23 cellular contexts compared by ENCODE assay signal in genomic region chr2:20560891-20561702, GRCh38.
A peak's percentile ranks its signal among the peaks of the same experiment; 100 is the strongest.
DNase-seq lines count a peak whose midpoint lies in the region; ATAC-seq, FAIRE-seq and TF ChIP-seq lines count a peak whose summit lies in the region.
"Had no signal": no experiment of that assay in that cellular context is flagged by ENCODE, and none has a peak within 500 bp of the region (broad histone marks: within the 10 kb centered on the region; RNA-seq: fewer than 3 reads in every experiment).

No MANE protein-coding gene starts in this region.

- ATAC-seq in stimulated activated naive B cell treated with anti-CD40 and anti-IgM and Interleukin-4, amounts not matched to agents 10 μg/mL and 1 μg/mL and 100 μg/mL, for 72 hours (replicated peaks), result no peak
- ATAC-seq: activated T-helper 17 cell treated with anti-CD3 and anti-CD28 coated beads, Interleukin-2, amount 50 U/mL, for 72 hours; left lung; mucosa of descending colon; Panc1 had no signal

- H3K9me3 ChIP-seq in GM23248 (ENCODE audit: low read depth) (no peaks in the 10 kb centered on the region), H1 (ENCODE audit: insufficient read depth in 2 of 2, low read depth in 1 of 2, low read length in 1 of 2) (no peaks in the 10 kb centered on the region), neuronal stem cell (replicated peaks in 1 of 2; ENCODE audit: control insufficient read depth in 2 of 2, insufficient read depth in 1 of 2, low read depth in 1 of 2, low read length in 2 of 2) (peaks cover 0 to 2% of the 10 kb centered on the region in 2 donors)
- H3K9me3 ChIP-seq: HAP-1, left lung, mucosa of descending colon, sigmoid colon had no signal

- H3K4me2 ChIP-seq in GM23248 (ENCODE audit: unreplicated experiment) (peak overlapping the region; percentile 13), H1 (ENCODE audit: insufficient read depth in 1 of 2, low read depth in 2 of 2, low read length in 2 of 2) (peak overlapping the region; percentile 23 to 49; a peak in 2 of 4 replicates), neuronal stem cell (ENCODE audit: insufficient read depth, low read length, poor library complexity, severe bottlenecking) (no peak overlapping the region)

- peaks cover 4% of the 10 kb centered on the region; the same call in 1 of the 2 replicates for H3K23me2 ChIP-seq in H1 (ENCODE audit: low read depth, low read length)

- H2BK12ac ChIP-seq in H1 (ENCODE audit: low read depth, low read length) (peak overlapping the region; percentile 89; the same call in 1 of the 2 replicates), neuronal stem cell (ENCODE audit: low read length) (no peak overlapping the region)

- no peaks in the 10 kb centered on the region for H3F3A ChIP-seq in GM23248 (ENCODE audit: insufficient read depth)

- FAIRE-seq in H1 (lab: Jason Lieb, UNC), result no peak
- FAIRE-seq: colon, D721Med had no signal

- 52 to 54% methylated on average over 6 of the region's 6 CpGs for WGBS in GM23248 (ENCODE audit: low coverage in 1 of 2, low lambda C conversion rate in 2 of 2, missing lambda C conversion rate in 2 of 2), 2 experiments
- WGBS in H1 (ENCODE audit: extremely low coverage in 1 of 2, insufficient coverage in 1 of 2, insufficient read length in 1 of 2, insufficient replicate concordance in 2 of 2, low coverage in 1 of 2, low lambda C conversion rate in 2 of 2, missing lambda C conversion rate in 1 of 2), 2 experiments, result 84% methylated on average over 5 of the region's 6 CpGs; no CpG with 5 or more reads in 1 of the 2 experiments
- no CpG with 5 or more reads among the region's 6 CpGs for WGBS in neuronal stem cell (ENCODE audit: extremely low coverage in 2 of 2, insufficient read length in 2 of 2, insufficient replicate concordance in 1 of 2), 2 donors

- DNase-seq in GM23248, result no peak
- peak; percentile 71 for DNase-seq in RWPE1 (ENCODE audit: low spot score)
- DNase-seq in H1 (ENCODE audit: low read depth in 1 of 2, low spot score in 2 of 2), result no peak
- DNase-seq in neuronal stem cell (ENCODE audit: low spot score), result no peak
- DNase-seq in NCI-H524 (lab: John Stamatoyannopoulos, UW), result no peak
- DNase-seq in stimulated activated naive B cell treated with anti-CD40 and anti-IgM and Interleukin-4, amounts not matched to agents 10 μg/mL and 1 μg/mL and 100 μg/mL, for 72 hours, result no peak
- DNase-seq in DMS79 (lab: John Stamatoyannopoulos, UW), result no peak
- no peak for DNase-seq in middle frontal gyrus (ENCODE audit: extremely low spot score, low spot score)
- DNase-seq: activated CD4-positive, alpha-beta T cell treated with anti-CD3 and anti-CD28 coated beads, Interleukin-2, amount 10 ng/mL, durations not matched to agents 24 days and 14 days; activated naive CD8-positive, alpha-beta T cell treated with anti-CD3 and anti-CD28 coated beads for 36 hours; mucosa of descending colon; NCI-H1048; NCI-H2029 treated with DMSO at 0.1 percent for 48 hours; sigmoid colon; substantia nigra had no signal

- H3K27me3 ChIP-seq in GM23248 (replicated peaks; ENCODE audit: insufficient read depth) (no peaks in the 10 kb centered on the region), H1 (replicated peaks in 1 of 4; ENCODE audit: control insufficient read depth in 3 of 4, extremely low read depth in 1 of 4, insufficient read depth in 3 of 4, low read length in 3 of 4) (no peaks in the 10 kb centered on the region), neuronal stem cell (ENCODE audit: control insufficient read depth in 3 of 3, insufficient read depth in 3 of 3, low read depth in 1 of 3, low read length in 3 of 3) (peaks cover 0 to 5% (median 0%) of the 10 kb centered on the region in 3 experiments)
- H3K27me3 ChIP-seq: left lung, sigmoid colon had no signal

- H3K79me2 ChIP-seq in GM23248 (ENCODE audit: insufficient read depth) (no peaks in the 10 kb centered on the region), H1 (ENCODE audit: control insufficient read depth in 1 of 2, insufficient read depth in 2 of 2, low read length in 2 of 2) (no peaks in the 10 kb centered on the region)

- no peak for TF ChIP-seq EP300 in H1 (IDR thresholded peaks at IDR 0.05; ENCODE audit: borderline replicate concordance in 1 of 2, low read depth in 2 of 2, low read length in 2 of 2)

- TF ChIP-seq CTCF in RWPE1 (conservative IDR thresholded peaks at IDR 0.05; ENCODE audit: low read depth), result no peak
- no peak for TF ChIP-seq CTCF in H1 (IDR thresholded peaks at IDR 0.05; ENCODE audit: control extremely low read depth in 1 of 3, insufficient read depth in 1 of 3, low read depth in 1 of 3, low read length in 3 of 3)

- H3K36me3 Mint-ChIP-seq in stimulated activated naive B cell treated with anti-CD40 and anti-IgM and Interleukin-4, amounts not matched to agents 10 μg/mL and 1 μg/mL and 100 μg/mL, for 72 hours, result no peaks in the 10 kb centered on the region
- H3K36me3 Mint-ChIP-seq: activated naive CD8-positive, alpha-beta T cell treated with anti-CD3 and anti-CD28 coated beads for 36 hours had no signal

- H3K4ac ChIP-seq in H1 (replicated peaks; ENCODE audit: insufficient read length, low read depth, low read length) (peak overlapping the region; percentile 14), neuronal stem cell (ENCODE audit: low read length) (no peak overlapping the region)

- no peaks in the 10 kb centered on the region for H3K9me2 ChIP-seq in GM23248 (ENCODE audit: insufficient read depth)

- peak overlapping the region; percentile 66; the same call in 1 of the 2 replicates for H2BK5ac ChIP-seq in H1 (ENCODE audit: low read depth, low read length)
- no peak overlapping the region for H2BK5ac ChIP-seq in neuronal stem cell (ENCODE audit: low read length)

- H4K5ac ChIP-seq in H1 (ENCODE audit: insufficient read length, low read depth, low read length), result no peak overlapping the region

- TF ChIP-seq POLR2A in H1 (IDR thresholded peaks at IDR 0.05; ENCODE audit: control extremely low read depth in 1 of 2, low read depth in 2 of 2, low read length in 2 of 2), result no peak

- CTCF ChIA-PET in RWPE1 (lab: Yijun Ruan, JAX), result interaction anchor here (0.5 to 0.6 kb wide), 2 partner anchors 29 to 90 kb away, joined by 3 to 4 read pairs; partner anchors contain the start of gene HS1BP3
- CTCF ChIA-PET in H1 (lab: Charles Lee; ENCODE audit: partially characterized antibody), result interaction anchor here (0.7 to 3.9 kb wide), 21 partner anchors 13 to 121 kb away, joined by 3 to 21 read pairs (median 4); partner anchors contain the start of gene RHOB

- H2AFZ ChIP-seq in GM23248 (no peak overlapping the region), H1 (ENCODE audit: low read length) (no peak overlapping the region), neuronal stem cell (ENCODE audit: low read length) (no peak overlapping the region)

- no peaks in the 10 kb centered on the region for H3K9me3 Mint-ChIP-seq in stimulated activated naive B cell treated with anti-CD40 and anti-IgM and Interleukin-4, amounts not matched to agents 10 μg/mL and 1 μg/mL and 100 μg/mL, for 72 hours
- H3K9me3 Mint-ChIP-seq: activated CD4-positive, alpha-beta T cell treated with anti-CD3 and anti-CD28 coated beads, Interleukin-2, amount 10 ng/mL, durations not matched to agents 24 days and 14 days; activated naive CD8-positive, alpha-beta T cell treated with anti-CD3 and anti-CD28 coated beads for 36 hours; activated T-helper 17 cell treated with anti-CD3 and anti-CD28 coated beads, Interleukin-2, amount 50 U/mL, for 72 hours had no signal

- H3K9ac ChIP-seq in GM23248 (no peak overlapping the region), H1 (replicated peaks in 1 of 4; ENCODE audit: extremely low read depth in 1 of 4, low read depth in 3 of 4, low read length in 3 of 4) (no peak overlapping the region), neuronal stem cell (ENCODE audit: low read depth, low read length, poor library complexity) (no peak overlapping the region)

- 0 out of 2 replicates have a peak overlapping the region, but pooled peaks have one; percentile 7 for H4K8ac ChIP-seq in H1 (ENCODE audit: extremely low read depth, insufficient read depth, low read length)
- H4K8ac ChIP-seq in neuronal stem cell (ENCODE audit: low read depth, low read length), result peak overlapping the region; percentile 19

- no peak overlapping the region for H3K27ac Mint-ChIP-seq in stimulated activated naive B cell treated with anti-CD40 and anti-IgM and Interleukin-4, amounts not matched to agents 10 μg/mL and 1 μg/mL and 100 μg/mL, for 72 hours
- H3K27ac Mint-ChIP-seq: activated CD4-positive, alpha-beta T cell treated with anti-CD3 and anti-CD28 coated beads, Interleukin-2, amount 10 ng/mL, durations not matched to agents 24 days and 14 days; activated naive CD8-positive, alpha-beta T cell treated with anti-CD3 and anti-CD28 coated beads for 36 hours; activated T-helper 17 cell treated with anti-CD3 and anti-CD28 coated beads, Interleukin-2, amount 50 U/mL, for 72 hours; progenitor cell of endocrine pancreas had no signal

- in situ Hi-C loops in GM23248 (cut with MboI), result no loop called here

- TF ChIP-seq RAD21 in H1 (IDR thresholded peaks at IDR 0.05 in 1 of 2, conservative IDR thresholded peaks at IDR 0.05 in 1 of 2; ENCODE audit: low read depth in 2 of 2, low read length in 2 of 2), result no peak

- peak overlapping the region; percentile 55 for H3K18ac ChIP-seq in H1 (ENCODE audit: extremely low read depth, low read length)
- peak overlapping the region; percentile 21 for H3K18ac ChIP-seq in neuronal stem cell (ENCODE audit: low read length)

- peaks cover 3 to 14% of the 10 kb centered on the region in 2 donors for H3K4me1 Mint-ChIP-seq in stimulated activated naive B cell treated with anti-CD40 and anti-IgM and Interleukin-4, amounts not matched to agents 10 μg/mL and 1 μg/mL and 100 μg/mL, for 72 hours
- H3K4me1 Mint-ChIP-seq: activated CD4-positive, alpha-beta T cell treated with anti-CD3 and anti-CD28 coated beads, Interleukin-2, amount 10 ng/mL, durations not matched to agents 24 days and 14 days; activated naive CD8-positive, alpha-beta T cell treated with anti-CD3 and anti-CD28 coated beads for 36 hours had no signal

- H3K79me1 ChIP-seq in H1 (ENCODE audit: low read depth, low read length), result no peaks in the 10 kb centered on the region
- H3K79me1 ChIP-seq in neuronal stem cell (ENCODE audit: low read depth, low read length), result no peaks in the 10 kb centered on the region

- H4K20me1 ChIP-seq in GM23248 (ENCODE audit: insufficient read depth) (no peaks in the 10 kb centered on the region), H1 (replicated peaks in 1 of 2; ENCODE audit: control insufficient read depth in 1 of 2, insufficient read depth in 2 of 2, low read length in 2 of 2) (no peaks in the 10 kb centered on the region)

- H3K27me3 Mint-ChIP-seq in stimulated activated naive B cell treated with anti-CD40 and anti-IgM and Interleukin-4, amounts not matched to agents 10 μg/mL and 1 μg/mL and 100 μg/mL, for 72 hours, result peaks cover 16 to 35% of the 10 kb centered on the region in 2 donors

- peaks cover 23% of the 10 kb centered on the region for H3K4me1 ChIP-seq in GM23248 (ENCODE audit: insufficient read depth)
- peaks cover 8 to 19% (median 13%) of the 10 kb centered on the region in 4 experiments; a peak in 6 of 7 replicates for H3K4me1 ChIP-seq in H1 (replicated peaks in 1 of 4; ENCODE audit: control insufficient read depth in 3 of 4, insufficient read depth in 4 of 4, low read length in 3 of 4)
- H3K4me1 ChIP-seq in neuronal stem cell (ENCODE audit: control insufficient read depth in 2 of 2, insufficient read depth in 1 of 2, low read depth in 1 of 2, low read length in 2 of 2), result peaks cover 20 to 31% of the 10 kb centered on the region in 2 donors
- H3K4me1 ChIP-seq: left lung had no signal

- H3K14ac ChIP-seq in H1 (ENCODE audit: insufficient read length) (no peak overlapping the region), neuronal stem cell (ENCODE audit: low read length) (no peak overlapping the region)

- H2AK5ac ChIP-seq in H1 (ENCODE audit: low read depth, low read length) (peak overlapping the region; percentile 92; the same call in 1 of the 2 replicates), neuronal stem cell (ENCODE audit: low read depth, low read length) (no peak overlapping the region)

- POLR2A ChIA-PET in RWPE1 (lab: Yijun Ruan, JAX; ENCODE audit: low non-redundant PET) (no interaction called here), H1 (lab: Charles Lee; ENCODE audit: partially characterized antibody) (interaction anchor here (1.2 to 4.9 kb wide), 4 partner anchors 15 to 114 kb away, joined by 3 to 20 read pairs (median 12); partner anchors contain the start of gene RHOB)

- peak overlapping the region; percentile 91 for H2BK20ac ChIP-seq in H1 (ENCODE audit: low read length)

- H3K56ac ChIP-seq in H1 (replicated peaks; ENCODE audit: insufficient read length, low read depth, low read length), result no peak overlapping the region

- H4K91ac ChIP-seq in H1 (replicated peaks; ENCODE audit: insufficient read length, low read length) (peak overlapping the region; percentile 83), neuronal stem cell (ENCODE audit: low read depth, low read length, poor library complexity) (no peak overlapping the region)

- H3K4me3 ChIP-seq in GM23248, result no peak overlapping the region
- H3K4me3 ChIP-seq in H1 (ENCODE audit: extremely low read depth in 1 of 4, insufficient read depth in 2 of 4, low read depth in 3 of 4, low read length in 4 of 4), result no peak overlapping the region
- no peak overlapping the region for H3K4me3 ChIP-seq in neuronal stem cell (ENCODE audit: low read length in 2 of 2)
- H3K4me3 ChIP-seq: HAP-1, left lung, mucosa of descending colon, sigmoid colon had no signal

- H3K23ac ChIP-seq in H1 (ENCODE audit: insufficient read length), result no peak overlapping the region
- H3K23ac ChIP-seq in neuronal stem cell (ENCODE audit: low read depth, low read length, poor library complexity), result no peak overlapping the region

- H3K27ac ChIP-seq in GM23248 (no peak overlapping the region), RWPE1 (peak overlapping the region; percentile 61), H1 (ENCODE audit: low read depth, low read length) (no peak overlapping the region), neuronal stem cell (replicated peaks; ENCODE audit: low read length) (no peak overlapping the region)
- H3K27ac ChIP-seq: C4-2B, left lung, sigmoid colon had no signal

- H3K36me3 ChIP-seq in GM23248 (ENCODE audit: low read depth), result no peaks in the 10 kb centered on the region
- H3K36me3 ChIP-seq in H1 (ENCODE audit: control insufficient read depth in 2 of 4, insufficient read depth in 4 of 4, low read length in 3 of 4), result no peaks in the 10 kb centered on the region
- no peaks in the 10 kb centered on the region for H3K36me3 ChIP-seq in neuronal stem cell (replicated peaks in 1 of 2; ENCODE audit: control insufficient read depth in 2 of 2, insufficient read depth in 2 of 2, low read length in 2 of 2)
- H3K36me3 ChIP-seq: HAP-1, left lung, sigmoid colon had no signal

- H2BK15ac ChIP-seq in H1 (ENCODE audit: low read length) (peak overlapping the region; percentile 78; the same call in 1 of the 2 replicates), neuronal stem cell (ENCODE audit: low read length) (no peak overlapping the region)

- H2BK120ac ChIP-seq in H1 (replicated peaks; ENCODE audit: low read depth, low read length) (peak overlapping the region; percentile 24), neuronal stem cell (ENCODE audit: low read depth, low read length) (no peak overlapping the region)

- no peak overlapping the region for H3K4me3 Mint-ChIP-seq in stimulated activated naive B cell treated with anti-CD40 and anti-IgM and Interleukin-4, amounts not matched to agents 10 μg/mL and 1 μg/mL and 100 μg/mL, for 72 hours
- H3K4me3 Mint-ChIP-seq: activated CD4-positive, alpha-beta T cell treated with anti-CD3 and anti-CD28 coated beads, Interleukin-2, amount 10 ng/mL, durations not matched to agents 24 days and 14 days; activated naive CD8-positive, alpha-beta T cell treated with anti-CD3 and anti-CD28 coated beads for 36 hours; activated T-helper 17 cell treated with anti-CD3 and anti-CD28 coated beads, Interleukin-2, amount 50 U/mL, for 72 hours had no signal
